In genomic region chrX:107565916-107566602, GRCh38 we compare ENCODE assay signal across 10 cellular contexts.
DNase-seq lines count a peak whose midpoint lies in the region; ATAC-seq, FAIRE-seq and TF ChIP-seq lines count a peak whose summit lies in the region.
"Had no signal": no experiment of that assay in that cellular context is flagged by ENCODE, and none has a peak within 500 bp of the region (broad histone marks: within the 10 kb centered on the region; RNA-seq: fewer than 3 reads in every experiment).

No MANE protein-coding gene starts in this region.

- H4K20me1 ChIP-seq in mammary epithelial cell (ENCODE audit: insufficient read depth, low read length) = no peaks in the 10 kb centered on the region

- dilution Hi-C loops in mammary epithelial cell (cut with HindIII; ENCODE audit: low sequenced_read_pairs) = loop anchor here (5.0 kb wide), 1 partner anchor 76 kb away; no protein-coding TSS in a partner anchor

- in situ Hi-C loops in mammary epithelial cell (cut with MboI; ENCODE audit: low sequenced_read_pairs in 2 of 2) = no loop called here

- peaks cover 2% of the 10 kb centered on the region for H3K9me3 Mint-ChIP-seq in neural crest cell
- H3K9me3 Mint-ChIP-seq: IgD-negative memory B cell had no signal

- H3K36me3 Mint-ChIP-seq in neural crest cell (ENCODE audit: low read depth) = no peaks in the 10 kb centered on the region
- H3K36me3 Mint-ChIP-seq: IgD-negative memory B cell had no signal

- 54% methylated on average over 8 of the region's 8 CpGs for WGBS in mammary epithelial cell (ENCODE audit: low coverage, missing lambda C conversion rate)

- no TSS peak for BruUV-seq in mammary epithelial cell (replicated peaks; lab: Mats Ljungman, UMichigan)

- no peaks in the 10 kb centered on the region for H3K36me3 ChIP-seq in mammary epithelial cell (ENCODE audit: insufficient read depth, low read length)

- H3K4me2 ChIP-seq in mammary epithelial cell (ENCODE audit: insufficient read depth, low read depth, low read length) = no peak overlapping the region

- H3K27ac ChIP-seq in mammary epithelial cell (ENCODE audit: insufficient read depth, low read depth, low read length) = no peak overlapping the region

- H3K4me1 ChIP-seq in mammary epithelial cell (ENCODE audit: insufficient read depth, low read length) = peaks cover under 1% of the 10 kb centered on the region

- no peak overlapping the region for H3K9ac ChIP-seq in mammary epithelial cell (ENCODE audit: insufficient read depth, low read length)

- no peaks in the 10 kb centered on the region for H3K27me3 Mint-ChIP-seq in neural crest cell (ENCODE audit: low read depth)

- intact Hi-C loops in mammary epithelial cell (cut with micrococcal nuclease) (no loop called here), left ventricle myocardium superior (cut with micrococcal nuclease) (no loop called here)

- no peak overlapping the region for H3K27ac Mint-ChIP-seq in neural crest cell (ENCODE audit: unreplicated experiment)
- H3K27ac Mint-ChIP-seq: IgD-negative memory B cell had no signal

- H3K4me1 Mint-ChIP-seq in neural crest cell = peaks cover 19% of the 10 kb centered on the region
- H3K4me1 Mint-ChIP-seq: IgD-negative memory B cell had no signal

- H3K27me3 ChIP-seq in mammary epithelial cell (ENCODE audit: insufficient read depth, low read length) = no peaks in the 10 kb centered on the region

- CTCF ChIA-PET in mammary epithelial cell (lab: Charles Lee; ENCODE audit: low non-redundant PET) = interaction anchor here (0.6 kb wide), 1 partner anchor 665 kb away, joined by 4 read pairs; no protein-coding TSS in a partner anchor

- no peak for ATAC-seq in activated CD4-positive, CD25-positive, alpha-beta regulatory T cell treated with anti-CD3 and anti-CD28 coated beads, Interleukin-2, amount 50 U/mL, for 24 hours
- ATAC-seq in left ventricle myocardium superior = no peak

- FAIRE-seq in GM12892 (lab: Jason Lieb, UNC) = peak; percentile 42
- FAIRE-seq: GM18507 had no signal

- H3K79me2 ChIP-seq in mammary epithelial cell (ENCODE audit: insufficient read depth, low read length) = no peaks in the 10 kb centered on the region

- no peak for DNase-seq in GM12892 (ENCODE audit: insufficient read length)
- DNase-seq in NCI-H1436 treated with DMSO at 0.1 percent for 48 hours (lab: John Stamatoyannopoulos, UW) = peak; percentile 81
- peak; percentile 51 for DNase-seq in mammary epithelial cell
- DNase-seq in neural crest cell (ENCODE audit: low read depth, low spot score) = peak; percentile 2
- DNase-seq in COR-L47 (lab: John Stamatoyannopoulos, UW) = no peak
- no peak for DNase-seq in activated CD8-positive, alpha-beta memory T cell treated with anti-CD3 and anti-CD28 coated beads, Interleukin-2, amount 50 U/mL, for 4 hours
- DNase-seq in left ventricle myocardium superior = no peak

- H3K9me3 ChIP-seq in mammary epithelial cell (replicated peaks; ENCODE audit: insufficient read depth, low read length) = no peaks in the 10 kb centered on the region

- TF ChIP-seq CTCF in mammary epithelial cell (conservative IDR thresholded peaks at IDR 0.05 in 1 of 2, IDR thresholded peaks at IDR 0.05 in 1 of 2; ENCODE audit: extremely low read depth in 1 of 2, insufficient read depth in 1 of 2, low read depth in 1 of 2, low read length in 2 of 2) (no peak), neural crest cell (conservative IDR thresholded peaks at IDR 0.05) (no peak)

- H3K4me3 ChIP-seq in mammary epithelial cell (replicated peaks in 1 of 3; ENCODE audit: insufficient read depth in 1 of 3, low read depth in 2 of 3, low read length in 3 of 3) = no peak overlapping the region

- H2AFZ ChIP-seq in mammary epithelial cell (ENCODE audit: low read depth, low read length) = no peak overlapping the region

- TF ChIP-seq POLR2A in GM12892 (IDR thresholded peaks at IDR 0.05; ENCODE audit: low read depth, low read length) = no peak

- H3K4me3 Mint-ChIP-seq in neural crest cell = no peak overlapping the region

Comparison
In these comparisons a context has a peak if more than half of its experiments do, and no peak if none do; other contexts are left out.
1. DNase-seq: peak in NCI-H1436 treated with DMSO at 0.1 percent for 48 hours (single experiment), mammary epithelial cell (single experiment) and neural crest cell (single experiment); none in GM12892 (single experiment), COR-L47 (single experiment), activated CD8-positive, alpha-beta memory T cell treated with anti-CD3 and anti-CD28 coated beads, Interleukin-2, amount 50 U/mL, for 4 hours (single experiment) and left ventricle myocardium superior (single experiment).